In the genomic region with DNA sequence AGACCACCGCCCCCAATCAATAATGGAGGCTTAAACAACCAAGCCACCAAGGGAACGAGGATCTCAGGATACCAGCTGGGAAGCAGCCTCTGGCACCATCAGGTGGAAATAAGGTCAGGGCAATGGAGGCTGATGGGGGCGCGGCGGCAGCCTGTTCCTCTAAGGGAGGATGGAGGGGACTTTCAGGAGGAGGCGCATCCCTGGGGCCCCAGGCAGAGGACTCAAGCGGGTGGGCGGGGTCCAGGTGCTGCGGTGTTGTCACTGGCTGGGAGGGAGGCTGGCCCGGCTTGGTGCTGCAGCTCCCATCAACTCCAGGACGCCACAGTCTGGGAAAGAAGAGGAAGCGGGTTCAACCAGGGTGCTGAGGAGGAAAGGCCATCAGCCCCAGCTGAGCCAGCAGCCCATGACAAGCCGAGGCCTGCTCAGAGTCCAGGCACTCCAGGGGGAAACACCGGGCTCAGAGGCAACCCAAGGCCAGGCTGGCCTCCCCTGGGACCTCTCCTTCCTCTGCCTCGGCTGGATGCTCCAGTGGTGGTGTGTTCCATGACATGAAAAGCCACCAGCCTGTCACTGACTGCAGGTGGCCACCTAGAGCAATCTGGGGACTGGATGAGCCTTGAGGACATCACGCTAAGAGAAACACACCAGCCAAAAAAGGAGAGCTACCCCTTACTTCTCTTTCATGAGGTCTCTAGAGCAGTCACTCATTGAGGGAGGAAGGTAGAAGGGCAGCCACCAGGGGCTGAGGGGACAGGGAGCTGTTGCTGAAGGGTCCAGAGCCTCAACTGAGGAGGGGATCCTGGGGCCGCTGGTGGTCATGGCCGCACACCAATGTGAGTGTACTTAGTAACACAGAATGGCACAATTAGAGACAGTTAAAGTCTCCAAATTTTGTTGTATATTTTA, we compare ENCODE assay signal across 20 cellular contexts. TPM values are rescaled to one million over a fixed set of nuclear protein-coding genes. Genes with fewer than 3 reads are reported as not detected.
DNase-seq lines count a peak whose midpoint lies in the region; ATAC-seq and TF ChIP-seq lines count a peak whose summit lies in the region.
"Had no signal": no experiment of that assay in that cellular context is flagged by ENCODE, and none has a peak within 500 bp of the region (broad histone marks: within the 10 kb centered on the region; RNA-seq: fewer than 3 reads in every experiment).

No MANE protein-coding gene starts in this region.

- H3K4me1 Mint-ChIP-seq in CD4-positive, alpha-beta T cell (ENCODE audit: low read depth) = peaks cover 29% of the 10 kb centered on the region
- H3K4me1 Mint-ChIP-seq in GM23338 (peaks cover 32% of the 10 kb centered on the region), nephron (peaks cover 33% of the 10 kb centered on the region)
- peaks cover 25% of the 10 kb centered on the region for H3K4me1 Mint-ChIP-seq in activated naive CD8-positive, alpha-beta T cell treated with anti-CD3 and anti-CD28 coated beads for 36 hours
- H3K4me1 Mint-ChIP-seq in activated CD4-positive, alpha-beta T cell treated with anti-CD3 and anti-CD28 coated beads for 36 hours = peaks cover 35% of the 10 kb centered on the region

- H3K79me2 ChIP-seq in GM23338 (replicated peaks; ENCODE audit: insufficient read depth) = peaks cover 59% of the 10 kb centered on the region

- TF ChIP-seq CTCF in CD4-positive, alpha-beta T cell (IDR thresholded peaks at IDR 0.05) = no peak
- TF ChIP-seq CTCF in GM23338 (conservative IDR thresholded peaks at IDR 0.05; ENCODE audit: low read depth in 2 of 2) (0 out of 4 replicates have a peak, but pooled peaks of 1 of the 2 experiments have one; percentile 1), nephron (IDR thresholded peaks at IDR 0.05; ENCODE audit: unreplicated experiment in 3 of 3) (no peak)

- no peaks in the 10 kb centered on the region for H3K9me3 Mint-ChIP-seq in CD4-positive, alpha-beta T cell
- peaks cover 3% of the 10 kb centered on the region; the same call in 1 of the 3 replicates for H3K9me3 Mint-ChIP-seq in GM23338
- H3K9me3 Mint-ChIP-seq in activated naive CD8-positive, alpha-beta T cell treated with anti-CD3 and anti-CD28 coated beads for 36 hours = no peaks in the 10 kb centered on the region
- no peaks in the 10 kb centered on the region for H3K9me3 Mint-ChIP-seq in nephron
- H3K9me3 Mint-ChIP-seq in activated CD4-positive, alpha-beta T cell treated with anti-CD3 and anti-CD28 coated beads for 36 hours (ENCODE audit: low read depth) = no peaks in the 10 kb centered on the region
- H3K9me3 Mint-ChIP-seq: activated CD4-positive, alpha-beta memory T cell treated with anti-CD3 and anti-CD28 coated beads, Interleukin-2, amount 10 ng/mL, durations not matched to agents 7 days and 5 days had no signal

- H3K36me3 Mint-ChIP-seq in CD4-positive, alpha-beta T cell (ENCODE audit: low read depth) = peaks cover 50% of the 10 kb centered on the region
- peaks cover 61% of the 10 kb centered on the region for H3K36me3 Mint-ChIP-seq in GM23338 (ENCODE audit: low read depth)
- peaks cover 12% of the 10 kb centered on the region for H3K36me3 Mint-ChIP-seq in activated naive CD8-positive, alpha-beta T cell treated with anti-CD3 and anti-CD28 coated beads for 36 hours
- H3K36me3 Mint-ChIP-seq in nephron (ENCODE audit: low read depth) = peaks cover 27% of the 10 kb centered on the region
- peaks cover 21% of the 10 kb centered on the region for H3K36me3 Mint-ChIP-seq in activated CD4-positive, alpha-beta T cell treated with anti-CD3 and anti-CD28 coated beads for 36 hours (ENCODE audit: low read depth)

- H3K4me2 ChIP-seq in GM23338 = no peak overlapping the region

- H3K27ac Mint-ChIP-seq in CD4-positive, alpha-beta T cell = peak overlapping the region; percentile 20
- H3K27ac Mint-ChIP-seq in GM23338 = peak overlapping the region; percentile 78; the same call in 1 of the 2 replicates
- peak overlapping the region; percentile 29 for H3K27ac Mint-ChIP-seq in activated naive CD8-positive, alpha-beta T cell treated with anti-CD3 and anti-CD28 coated beads for 36 hours
- H3K27ac Mint-ChIP-seq in nephron = no peak overlapping the region
- no peak overlapping the region for H3K27ac Mint-ChIP-seq in activated CD4-positive, alpha-beta T cell treated with anti-CD3 and anti-CD28 coated beads for 36 hours
- H3K27ac Mint-ChIP-seq: activated CD4-positive, alpha-beta memory T cell treated with anti-CD3 and anti-CD28 coated beads, Interleukin-2, amount 10 ng/mL, durations not matched to agents 7 days and 5 days had no signal

- CTCF ChIA-PET in CD4-positive, alpha-beta T cell (lab: Charles Lee) = no interaction called here
- CTCF ChIA-PET in activated CD4-positive, alpha-beta T cell treated with anti-CD3 and anti-CD28 coated beads for 36 hours (lab: Charles Lee) = interaction anchor here (0.5 to 1.4 kb wide), 8 partner anchors 9 to 551 kb away, joined by 3 to 6 read pairs (median 3); a partner anchor contains a TSS

- ATAC-seq in CD4-positive, alpha-beta T cell (ENCODE audit: poor library complexity) = no peak
- no peak for ATAC-seq in GM23338
- ATAC-seq in GM18520 (IDR thresholded peaks at IDR 0.05; ENCODE audit: unreplicated experiment) = no peak
- ATAC-seq in activated CD4-positive, alpha-beta T cell treated with anti-CD3 and anti-CD28 coated beads for 36 hours = no peak
- ATAC-seq in GM21360 (IDR thresholded peaks at IDR 0.05; ENCODE audit: unreplicated experiment) = no peak

- no peak for DNase-seq in CD4-positive, alpha-beta T cell
- DNase-seq in GM23338 (ENCODE audit: low spot score) = peak; percentile 41
- no peak for DNase-seq in activated naive CD8-positive, alpha-beta T cell treated with anti-CD3 and anti-CD28 coated beads for 36 hours
- DNase-seq in activated CD4-positive, alpha-beta T cell treated with anti-CD3 and anti-CD28 coated beads for 36 hours = no peak
- DNase-seq in activated naive CD4-positive, alpha-beta T cell treated with anti-CD3 and anti-CD28 coated beads, Interleukin-2, amount 50 U/mL, for 16 hours = no peak
- DNase-seq: activated CD4-positive, alpha-beta memory T cell treated with anti-CD3 and anti-CD28 coated beads, Interleukin-2, amount 10 ng/mL, durations not matched to agents 7 days and 5 days; activated naive CD4-positive, alpha-beta T cell treated with Interleukin-2 at 50 U/mL for 16 hours; AML-193; DMS79 treated with DMSO at 0.1 percent for 48 hours; effector memory CD4-positive, alpha-beta T cell; foreskin fibroblast; NCI-H2171 treated with DMSO at 0.1 percent for 48 hours; NK-92 treated with Interleukin-12 subunit alpha and Interleukin-12 subunit beta, amount 100 ng/mL, for 24 hours; SIG-M5 had no signal

- H3K4me3 ChIP-seq in GM23338 = no peak overlapping the region
- H3K4me3 ChIP-seq: suprapubic skin had no signal

- H3K27me3 ChIP-seq in CD4-positive, alpha-beta T cell (ENCODE audit: control insufficient read depth, insufficient read depth, low read length) = no peaks in the 10 kb centered on the region
- H3K27me3 ChIP-seq in GM23338 (ENCODE audit: insufficient read depth) = no peaks in the 10 kb centered on the region
- H3K27me3 ChIP-seq: suprapubic skin had no signal

- no peaks in the 10 kb centered on the region for H3K27me3 Mint-ChIP-seq in CD4-positive, alpha-beta T cell
- peaks cover 19% of the 10 kb centered on the region for H3K27me3 Mint-ChIP-seq in GM23338 (ENCODE audit: insufficient read depth, low read depth, poor library complexity)
- no peaks in the 10 kb centered on the region for H3K27me3 Mint-ChIP-seq in activated naive CD8-positive, alpha-beta T cell treated with anti-CD3 and anti-CD28 coated beads for 36 hours
- no peaks in the 10 kb centered on the region for H3K27me3 Mint-ChIP-seq in nephron (ENCODE audit: low read depth)
- no peaks in the 10 kb centered on the region for H3K27me3 Mint-ChIP-seq in activated CD4-positive, alpha-beta T cell treated with anti-CD3 and anti-CD28 coated beads for 36 hours
- H3K27me3 Mint-ChIP-seq: activated CD4-positive, alpha-beta memory T cell treated with anti-CD3 and anti-CD28 coated beads, Interleukin-2, amount 10 ng/mL, durations not matched to agents 7 days and 5 days had no signal

- no peak overlapping the region for H3K27ac ChIP-seq in CD4-positive, alpha-beta T cell (ENCODE audit: low read depth, low read length)
- H3K27ac ChIP-seq in GM23338 (ENCODE audit: low read depth) = peak overlapping the region; percentile 39; the same call in 1 of the 2 replicates
- H3K27ac ChIP-seq: parathyroid adenoma, suprapubic skin had no signal

- H3K4me3 Mint-ChIP-seq in CD4-positive, alpha-beta T cell = peak overlapping the region; percentile 11
- H3K4me3 Mint-ChIP-seq in GM23338 (peak overlapping the region; percentile 24; the same call in 1 of the 3 replicates), nephron (peak overlapping the region; percentile 17 to 56 (median 38))
- H3K4me3 Mint-ChIP-seq in activated naive CD8-positive, alpha-beta T cell treated with anti-CD3 and anti-CD28 coated beads for 36 hours = no peak overlapping the region
- H3K4me3 Mint-ChIP-seq in activated CD4-positive, alpha-beta T cell treated with anti-CD3 and anti-CD28 coated beads for 36 hours = no peak overlapping the region
- H3K4me3 Mint-ChIP-seq: activated CD4-positive, alpha-beta memory T cell treated with anti-CD3 and anti-CD28 coated beads, Interleukin-2, amount 10 ng/mL, durations not matched to agents 7 days and 5 days had no signal

- peaks cover 41% of the 10 kb centered on the region for H4K20me1 ChIP-seq in GM23338 (replicated peaks; ENCODE audit: insufficient read depth)

- no peaks in the 10 kb centered on the region for H3K9me3 ChIP-seq in CD4-positive, alpha-beta T cell (ENCODE audit: control insufficient read depth, low read length)
- H3K9me3 ChIP-seq: suprapubic skin had no signal

- H2AFZ ChIP-seq in GM23338 = no peak overlapping the region
- H2AFZ ChIP-seq: parathyroid adenoma had no signal

- H3F3A ChIP-seq in GM23338 (replicated peaks; ENCODE audit: low read depth) = peaks cover 21% of the 10 kb centered on the region

- peaks cover 9% of the 10 kb centered on the region for H3K36me3 ChIP-seq in GM23338 (ENCODE audit: insufficient read depth)

- no peaks in the 10 kb centered on the region for H3K9me2 ChIP-seq in GM23338 (ENCODE audit: insufficient read depth)

- peaks cover 22% of the 10 kb centered on the region for H3K4me1 ChIP-seq in GM23338 (ENCODE audit: insufficient read depth)

- POLR2A ChIA-PET in CD4-positive, alpha-beta T cell (lab: Charles Lee) = interaction anchor here (0.5 to 5.0 kb wide), 9 partner anchors 9 to 103 kb away, joined by 3 to 26 read pairs (median 3); a partner anchor contains a TSS
- POLR2A ChIA-PET in activated CD4-positive, alpha-beta T cell treated with anti-CD3 and anti-CD28 coated beads for 36 hours (lab: Charles Lee) = interaction anchor here (0.6 to 1.0 kb wide), 3 partner anchors 8 to 1192 kb away, joined by 3 read pairs; no protein-coding TSS in a partner anchor

- intact Hi-C loops in CD4-positive, alpha-beta T cell (cut with DNase I, micrococcal nuclease) = loop anchor here (2.0 to 5.0 kb wide), 4 partner anchors 13 to 207 kb away; a partner anchor contains a TSS
- intact Hi-C loops in activated CD4-positive, alpha-beta T cell treated with anti-CD3 and anti-CD28 coated beads for 36 hours (cut with DNase I, micrococcal nuclease) = loop anchor here (5.0 to 10.0 kb wide), 4 partner anchors 57 to 532 kb away; a partner anchor contains a TSS

RNA-seq across cellular contexts. Expression of a gene that starts 4.6 kb away (rescaled TPM):
- total RNA-seq in CD4-positive, alpha-beta T cell = 10 to 100 TPM; 75.5 to 78.8 TPM
- 50.6 and 69.8 TPM in 2 replicates for total RNA-seq in GM23338 (2014; rRNA removed; shearing (Covaris generic))
- polyA plus RNA-seq in GM23338 (2016; fragmentation: Nextera tagmentation; extraction: Ambion mirVana) = 40.0 and 40.4 TPM in 2 replicates
- 10 to 100 TPM; 41.9 to 45.2 TPM for total RNA-seq in activated naive CD8-positive, alpha-beta T cell treated with anti-CD3 and anti-CD28 coated beads for 36 hours
- 10 to 100 TPM; 40.3 to 40.9 TPM for total RNA-seq in activated CD4-positive, alpha-beta T cell treated with anti-CD3 and anti-CD28 coated beads for 36 hours

RNA-seq across cellular contexts. Expression of a gene that starts 15.9 kb away (rescaled TPM):
- 10 to 100 TPM; 87.8 to 91.9 TPM for total RNA-seq in CD4-positive, alpha-beta T cell
- total RNA-seq in GM23338 (2014; rRNA removed; shearing (Covaris generic)) = 153 and 156 TPM in 2 replicates
- 112 and 113 TPM in 2 replicates for polyA plus RNA-seq in GM23338 (2016; fragmentation: Nextera tagmentation; extraction: Ambion mirVana)
- 100 to 1,000 TPM; 200 to 202 TPM for total RNA-seq in activated naive CD8-positive, alpha-beta T cell treated with anti-CD3 and anti-CD28 coated beads for 36 hours
- total RNA-seq in activated CD4-positive, alpha-beta T cell treated with anti-CD3 and anti-CD28 coated beads for 36 hours = 100 to 1,000 TPM; 172 to 200 TPM

RNA-seq across cellular contexts. Expression of a gene that starts 16.4 kb away (rescaled TPM):
- total RNA-seq in CD4-positive, alpha-beta T cell = 1 to 10 TPM; 7.4 to 7.5 TPM
- 87.3 and 110 TPM in 2 replicates for total RNA-seq in GM23338 (2014; rRNA removed; shearing (Covaris generic))
- 216 and 219 TPM in 2 replicates for polyA plus RNA-seq in GM23338 (2016; fragmentation: Nextera tagmentation; extraction: Ambion mirVana)
- 10 to 100 TPM; 84.5 to 85.6 TPM for total RNA-seq in activated naive CD8-positive, alpha-beta T cell treated with anti-CD3 and anti-CD28 coated beads for 36 hours
- total RNA-seq in activated CD4-positive, alpha-beta T cell treated with anti-CD3 and anti-CD28 coated beads for 36 hours = 10 to 100 TPM; 46.1 to 59.4 TPM

RNA-seq across cellular contexts. Expression of a gene that starts 30.8 kb away (rescaled TPM):
- not detected for total RNA-seq in CD4-positive, alpha-beta T cell
- 0.89 TPM in 1 of 2 replicates, not detected in the other for total RNA-seq in GM23338 (2014; rRNA removed; shearing (Covaris generic))
- polyA plus RNA-seq in GM23338 (2016; fragmentation: Nextera tagmentation; extraction: Ambion mirVana) = 0.97 and 1.0 TPM in 2 replicates
- total RNA-seq in activated naive CD8-positive, alpha-beta T cell treated with anti-CD3 and anti-CD28 coated beads for 36 hours = not detected
- total RNA-seq in activated CD4-positive, alpha-beta T cell treated with anti-CD3 and anti-CD28 coated beads for 36 hours = not detected
- total RNA-seq: activated CD4-positive, alpha-beta memory T cell treated with anti-CD3 and anti-CD28 coated beads, Interleukin-2, amount 10 ng/mL, durations not matched to agents 7 days and 5 days; bronchial epithelial cell had no signal

RNA-seq across cellular contexts. Expression of a gene that starts 33.2 kb away (rescaled TPM):
- total RNA-seq in CD4-positive, alpha-beta T cell = not detected
- total RNA-seq in GM23338 (2014; rRNA removed; shearing (Covaris generic)) = 0.69 TPM in 1 of 2 replicates, not detected in the other
- polyA plus RNA-seq in GM23338 (2016; fragmentation: Nextera tagmentation; extraction: Ambion mirVana) = 2.5 and 3.5 TPM in 2 replicates
- not detected for total RNA-seq in activated naive CD8-positive, alpha-beta T cell treated with anti-CD3 and anti-CD28 coated beads for 36 hours
- not detected for total RNA-seq in activated CD4-positive, alpha-beta T cell treated with anti-CD3 and anti-CD28 coated beads for 36 hours
- total RNA-seq: activated CD4-positive, alpha-beta memory T cell treated with anti-CD3 and anti-CD28 coated beads, Interleukin-2, amount 10 ng/mL, durations not matched to agents 7 days and 5 days; bronchial epithelial cell; suprapubic skin had no signal

Comparison
In these comparisons a context has a peak if more than half of its experiments do, and no peak if none do; other contexts are left out.
1. H3K27ac Mint-ChIP-seq: peak in CD4-positive, alpha-beta T cell (single experiment), GM23338 (single experiment) and activated naive CD8-positive, alpha-beta T cell treated with anti-CD3 and anti-CD28 coated beads for 36 hours (single experiment); none in nephron (0 of 3) and activated CD4-positive, alpha-beta T cell treated with anti-CD3 and anti-CD28 coated beads for 36 hours (single experiment).
2. H3K4me3 Mint-ChIP-seq: peak in CD4-positive, alpha-beta T cell (single experiment), GM23338 (single experiment) and nephron (3 of 3); none in activated naive CD8-positive, alpha-beta T cell treated with anti-CD3 and anti-CD28 coated beads for 36 hours (single experiment) and activated CD4-positive, alpha-beta T cell treated with anti-CD3 and anti-CD28 coated beads for 36 hours (single experiment).
3. RNA of a gene that starts 16.4 kb away (total RNA-seq): 87.3 to 110 TPM in GM23338, 84.5 to 85.6 TPM in activated naive CD8-positive, alpha-beta T cell treated with anti-CD3 and anti-CD28 coated beads for 36 hours and 46.1 to 59.4 TPM in activated CD4-positive, alpha-beta T cell treated with anti-CD3 and anti-CD28 coated beads for 36 hours; 7.4 to 7.5 TPM in CD4-positive, alpha-beta T cell; every median in the first group is over 4 times any median in the second.